In genomic region chr6:125076482-125076742, GRCh38 we compare ENCODE assay signal across 1 cellular context.
TF ChIP-seq lines count a peak whose summit lies in the region.

No MANE protein-coding gene starts in this region.

TF ChIP-seq in WTC11, 78 proteins besides CTCF, POLR2A, EP300 and RAD21:
- TF ChIP-seq E2F1 (CRISPR knock-in tag; IDR thresholded peaks at IDR 0.05) (no peak), USF2 (CRISPR knock-in tag; IDR thresholded peaks at IDR 0.05) (no peak), NFYB (CRISPR knock-in tag; conservative IDR thresholded peaks at IDR 0.05; ENCODE audit: low read depth) (no peak), ZNF423 (CRISPR knock-in tag; IDR thresholded peaks at IDR 0.05) (no peak), MLX (CRISPR knock-in tag; IDR thresholded peaks at IDR 0.05) (no peak), PRRX2 (CRISPR knock-in tag; IDR thresholded peaks at IDR 0.05) (no peak), ZNF121 (CRISPR knock-in tag; IDR thresholded peaks at IDR 0.05) (no peak)
